Comparison of ENCODE assay signal across 5 cellular contexts in the genomic region with DNA sequence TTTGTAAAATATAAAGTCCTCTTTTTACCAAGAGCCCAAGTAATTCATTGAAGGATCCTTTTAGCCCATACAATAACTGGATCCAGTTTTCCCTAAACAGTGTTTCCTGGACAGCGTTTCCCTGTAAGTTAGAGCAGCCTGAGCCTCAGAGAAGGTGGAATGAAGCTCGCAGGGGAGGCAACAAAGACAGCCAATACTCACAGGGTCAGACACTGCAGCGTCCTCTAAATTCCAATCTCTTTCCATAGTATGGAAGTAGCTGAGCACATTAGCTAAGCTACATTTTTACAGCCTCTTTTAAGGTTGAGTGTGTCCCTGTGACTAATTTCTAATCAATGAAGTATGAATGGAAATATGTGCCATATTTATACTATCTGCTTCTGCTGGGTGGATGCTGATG.
"Had no signal": no experiment of that assay in that cellular context is flagged by ENCODE, and none has a peak within 500 bp of the region (broad histone marks: within the 10 kb centered on the region; RNA-seq: fewer than 3 reads in every experiment).

No MANE protein-coding gene starts in this region.

- H2AFZ ChIP-seq: GM23248 had no signal

- H3K27ac ChIP-seq: GM23248 had no signal

- DNase-seq: GM23248, H9, HCEC 1CT, IMR-90, KBM-7 had no signal

- H3K9ac ChIP-seq: GM23248 had no signal

- H3K9me3 Mint-ChIP-seq: H9 had no signal

- H3K27ac Mint-ChIP-seq: H9 had no signal

- H3K4me3 Mint-ChIP-seq: H9 had no signal

- H3K4me3 ChIP-seq: GM23248 had no signal
